Comparison of ENCODE assay signal across 11 cellular contexts in the genomic region with DNA sequence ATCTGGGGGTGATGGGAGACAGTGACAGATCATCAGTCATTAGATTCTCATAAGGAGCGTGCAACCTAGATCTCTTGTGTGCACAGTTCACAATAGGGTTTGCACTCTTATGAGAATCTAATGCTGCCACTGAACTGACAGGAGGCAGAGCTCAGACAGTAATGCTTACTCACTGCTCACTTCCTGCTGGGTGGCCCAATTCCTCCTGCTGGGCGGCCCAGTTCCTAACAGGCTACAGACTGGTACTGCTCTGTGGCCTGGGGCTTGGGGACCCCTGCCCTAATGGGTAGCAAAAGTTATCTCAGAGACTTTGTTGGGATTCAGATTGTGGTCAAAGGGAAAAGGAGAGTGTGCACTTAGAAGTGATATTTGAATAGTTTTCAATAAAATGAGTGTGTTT.
"Had no signal": no experiment of that assay in that cellular context is flagged by ENCODE, and none has a peak within 500 bp of the region (broad histone marks: within the 10 kb centered on the region; RNA-seq: fewer than 3 reads in every experiment).

No MANE protein-coding gene starts in this region.

- H3K4me3 ChIP-seq: sigmoid colon had no signal

- H3K36me3 Mint-ChIP-seq: activated naive CD4-positive, alpha-beta T cell treated with anti-CD3 and anti-CD28 coated beads, Interleukin-2, amount 50 U/mL, for 24 hours; memory B cell; type B pancreatic cell had no signal

- H3K4me1 Mint-ChIP-seq: activated naive CD4-positive, alpha-beta T cell treated with anti-CD3 and anti-CD28 coated beads, Interleukin-2, amount 50 U/mL, for 24 hours; memory B cell had no signal

- H3K27me3 Mint-ChIP-seq: activated naive CD4-positive, alpha-beta T cell treated with anti-CD3 and anti-CD28 coated beads, Interleukin-2, amount 50 U/mL, for 24 hours; type B pancreatic cell had no signal

- DNase-seq: activated CD4-positive, CD25-positive, alpha-beta regulatory T cell treated with anti-CD3 and anti-CD28 coated beads, Interleukin-2, amount 50 U/mL, for 72 hours; activated effector memory CD4-positive, alpha-beta T cell treated with Interleukin-2 at 50 U/mL for 16 hours; brain microvascular endothelial cell; foreskin melanocyte; head of caudate nucleus; sigmoid colon; stimulated activated naive CD4-positive, alpha-beta T cell treated with Interleukin-2 at 50 U/mL for 16 hours had no signal

- H3K4me3 Mint-ChIP-seq: activated naive CD4-positive, alpha-beta T cell treated with anti-CD3 and anti-CD28 coated beads, Interleukin-2, amount 50 U/mL, for 24 hours; dendritic cell treated with granulocyte-macrophage colony-stimulating factor and Interleukin-4, amounts not matched to agents 40 ng/mL and 50 ng/mL, for 4 days; memory B cell; type B pancreatic cell had no signal

- H3K27ac ChIP-seq: brain microvascular endothelial cell, sigmoid colon had no signal

- H3K27me3 ChIP-seq: brain microvascular endothelial cell, sigmoid colon had no signal

- H3K9me3 Mint-ChIP-seq: activated naive CD4-positive, alpha-beta T cell treated with anti-CD3 and anti-CD28 coated beads, Interleukin-2, amount 50 U/mL, for 24 hours; dendritic cell treated with granulocyte-macrophage colony-stimulating factor and Interleukin-4, amounts not matched to agents 40 ng/mL and 50 ng/mL, for 4 days had no signal

- H3K27ac Mint-ChIP-seq: activated naive CD4-positive, alpha-beta T cell treated with anti-CD3 and anti-CD28 coated beads, Interleukin-2, amount 50 U/mL, for 24 hours; dendritic cell treated with granulocyte-macrophage colony-stimulating factor and Interleukin-4, amounts not matched to agents 40 ng/mL and 50 ng/mL, for 4 days; memory B cell; type B pancreatic cell had no signal

- H3K36me3 ChIP-seq: brain microvascular endothelial cell, sigmoid colon had no signal

- H3K9me3 ChIP-seq: sigmoid colon had no signal
